In genomic region chr2:71749671-71750101, GRCh38 we compare ENCODE assay signal across 13 cellular contexts.
DNase-seq lines count a peak whose midpoint lies in the region; ATAC-seq and TF ChIP-seq lines count a peak whose summit lies in the region.
"Had no signal": no experiment of that assay in that cellular context is flagged by ENCODE, and none has a peak within 500 bp of the region (broad histone marks: within the 10 kb centered on the region; RNA-seq: fewer than 3 reads in every experiment).

No MANE protein-coding gene starts in this region.

- DNase-seq in left ventricle myocardium superior (no peak), Right ventricle myocardium inferior (ENCODE audit: missing footprints) (no peak), glomerular visceral epithelial cell (ENCODE audit: extremely low spot score) (peak; percentile 67), hippocampal formation (lab: John Stamatoyannopoulos, UW) (no peak), transverse colon (no peak), SK-N-DZ (ENCODE audit: low spot score) (no peak)
- DNase-seq: activated naive CD8-positive, alpha-beta T cell treated with anti-CD3 and anti-CD28 coated beads for 36 hours; left cardiac atrium; RPMI8226; upper lobe of right lung had no signal

- H3K4me1 ChIP-seq in transverse colon, result peaks cover 5 to 19% (median 17%) of the 10 kb centered on the region in 4 donors

- no peak for TF ChIP-seq POLR2A in transverse colon (IDR thresholded peaks at IDR 0.05)

- no peaks in the 10 kb centered on the region for H3K27me3 ChIP-seq in transverse colon
- H3K27me3 ChIP-seq: upper lobe of right lung had no signal

- intact Hi-C loops in left ventricle myocardium superior (cut with micrococcal nuclease) (no loop called here), Right ventricle myocardium inferior (cut with DNase I) (no loop called here), transverse colon (cut with DNase I; ENCODE audit: low total_unique reads) (no loop called here)

- ATAC-seq in left ventricle myocardium superior (peak; percentile 22), Right ventricle myocardium inferior (no peak), SK-N-SH treated with all-trans-retinoic acid at 6 μM for 48 hours (peak; percentile 65), GM18870 (IDR thresholded peaks at IDR 0.05; ENCODE audit: unreplicated experiment) (no peak)
- ATAC-seq: GM12878, upper lobe of right lung had no signal

- H3K9me3 ChIP-seq in transverse colon, result no peaks in the 10 kb centered on the region
- H3K9me3 ChIP-seq: upper lobe of right lung had no signal

- TF ChIP-seq CTCF in transverse colon (IDR thresholded peaks at IDR 0.05), result no peak

- TF ChIP-seq EP300 in transverse colon (IDR thresholded peaks at IDR 0.05; ENCODE audit: low read depth), result no peak

- no peak overlapping the region for H3K27ac ChIP-seq in transverse colon
- H3K27ac ChIP-seq: upper lobe of right lung had no signal

- in situ Hi-C loops in transverse colon (cut with MboI; ENCODE audit: low pct_ligation_motif_present in 1 of 4, low pct_unique_long_range_greater_than_20kb in 1 of 4, low sequenced_read_pairs in 3 of 4), result no loop called here

- WGBS in transverse colon (ENCODE audit: low coverage in 1 of 2), 2 donors, result 50% methylated on average over 3 of the region's 3 CpGs; no CpG with 5 or more reads in 1 of the 2 donors

- H3K4me3 ChIP-seq in transverse colon, result no peak overlapping the region
- H3K4me3 ChIP-seq: GM12878, upper lobe of right lung had no signal

- no peaks in the 10 kb centered on the region for H3K36me3 ChIP-seq in transverse colon
- H3K36me3 ChIP-seq: upper lobe of right lung had no signal

TF ChIP-seq in SK-N-SH treated with all-trans-retinoic acid at 6 μM for 48 hours, 23 proteins besides CTCF, POLR2A, EP300 and RAD21:
- TF ChIP-seq OSR1 (CRISPR knock-in tag; IDR thresholded peaks at IDR 0.05) (no peak), PPARA (CRISPR knock-in tag; IDR thresholded peaks at IDR 0.05; ENCODE audit: borderline replicate concordance) (no peak), ESRRG (CRISPR knock-in tag; IDR thresholded peaks at IDR 0.05) (no peak), CSDC2 (CRISPR knock-in tag; IDR thresholded peaks at IDR 0.05) (no peak), POU6F1 (CRISPR knock-in tag; IDR thresholded peaks at IDR 0.05; ENCODE audit: borderline replicate concordance, low read depth) (no peak), ZC3H10 (CRISPR knock-in tag; IDR thresholded peaks at IDR 0.05) (no peak), ZNF565 (CRISPR knock-in tag; conservative IDR thresholded peaks at IDR 0.05; ENCODE audit: low read depth) (no peak), RARB (CRISPR knock-in tag; IDR thresholded peaks at IDR 0.05) (no peak), GLIS3 (CRISPR knock-in tag; IDR thresholded peaks at IDR 0.05) (no peak), ZFP30 (CRISPR knock-in tag; IDR thresholded peaks at IDR 0.05) (no peak), TOX (CRISPR knock-in tag; IDR thresholded peaks at IDR 0.05; ENCODE audit: borderline replicate concordance) (no peak), PATZ1 (CRISPR knock-in tag; IDR thresholded peaks at IDR 0.05; ENCODE audit: borderline replicate concordance) (no peak), ARNTL (CRISPR knock-in tag; IDR thresholded peaks at IDR 0.05; ENCODE audit: borderline replicate concordance, low read depth) (no peak), SNAI2 (CRISPR knock-in tag; IDR thresholded peaks at IDR 0.05) (no peak), ZNF70 (CRISPR knock-in tag; IDR thresholded peaks at IDR 0.05) (no peak), ZNF8 (CRISPR knock-in tag; IDR thresholded peaks at IDR 0.05) (no peak), CSRNP3 (CRISPR knock-in tag; IDR thresholded peaks at IDR 0.05) (no peak), ZFP3 (CRISPR knock-in tag; IDR thresholded peaks at IDR 0.05) (no peak), BACH2 (CRISPR knock-in tag; IDR thresholded peaks at IDR 0.05; ENCODE audit: borderline replicate concordance) (no peak)

Comparison
In these comparisons a context has a peak if more than half of its experiments do, and no peak if none do; other contexts are left out.
1. ATAC-seq: peak in left ventricle myocardium superior (single experiment) and SK-N-SH treated with all-trans-retinoic acid at 6 μM for 48 hours (single experiment); none in Right ventricle myocardium inferior (single experiment) and GM18870 (single experiment).